1 cellular context compared by ENCODE assay signal in genomic region chr7:41688012-41688625, GRCh38.
TF ChIP-seq lines count a peak whose summit lies in the region.

No MANE protein-coding gene starts in this region.

TF ChIP-seq in IMR-90, 13 proteins besides CTCF, POLR2A, EP300 and RAD21 (continued from another document):
- TF ChIP-seq FOS (IDR thresholded peaks at IDR 0.05; ENCODE audit: low read depth, low read length): no peak
TF ChIP-seq in IMR-90: peak in this region for 0.
